In genomic region chr11:78646564-78647185, GRCh38 we compare ENCODE assay signal across 8 cellular contexts.
DNase-seq lines count a peak whose midpoint lies in the region; ATAC-seq and TF ChIP-seq lines count a peak whose summit lies in the region.

No MANE protein-coding gene starts in this region.

- DNase-seq in AG10803 (ENCODE audit: low read depth) = peak; percentile 20
- DNase-seq in GM19238 (ENCODE audit: insufficient read length, low spot score) = peak; percentile 21
- peak; percentile 50 for DNase-seq in NB4 (ENCODE audit: low read depth)
- DNase-seq in SK-N-DZ (ENCODE audit: low spot score) = peak; percentile 74
- peak; percentile 39 for DNase-seq in amniotic epithelial cell (ENCODE audit: low read depth)
- peak; percentile 74 for DNase-seq in iPS-NIHi7 (ENCODE audit: extremely low spot score)
- peak; percentile 53 for DNase-seq in stimulated activated CD4-positive, alpha-beta T cell treated with anti-CD3 and anti-CD28 coated beads, Interleukin-1b, Interleukin-23, amount 100 ng/mL, for 48 hours

- TF ChIP-seq CTCF in AG10803 (conservative IDR thresholded peaks at IDR 0.05; ENCODE audit: low read length) (peak; percentile 81), NB4 (IDR thresholded peaks at IDR 0.05; ENCODE audit: low read depth, low read length) (peak; percentile 91)

- H3K4me3 ChIP-seq in AG10803 (ENCODE audit: low read length) (no peak overlapping the region), NB4 (ENCODE audit: low read depth, low read length) (no peak overlapping the region)

- ATAC-seq in GM18861 (IDR thresholded peaks at IDR 0.05; ENCODE audit: unreplicated experiment) = no peak

- TF ChIP-seq POLR2A in NB4 (IDR thresholded peaks at IDR 0.05; ENCODE audit: extremely low read depth, insufficient read length) = no peak

Comparison
In these comparisons a context has a peak if more than half of its experiments do, and no peak if none do; other contexts are left out.
1. DNase-seq: peak in every context shown above with its lines; median percentile 74 in SK-N-DZ; 74 in iPS-NIHi7; 53 in stimulated activated CD4-positive, alpha-beta T cell treated with anti-CD3 and anti-CD28 coated beads, Interleukin-1b, Interleukin-23, amount 100 ng/mL, for 48 hours; 50 in NB4; 39 in amniotic epithelial cell; 21 in GM19238; 20 in AG10803.